ENCODE assay signal across 17 cellular contexts in the genomic region with DNA sequence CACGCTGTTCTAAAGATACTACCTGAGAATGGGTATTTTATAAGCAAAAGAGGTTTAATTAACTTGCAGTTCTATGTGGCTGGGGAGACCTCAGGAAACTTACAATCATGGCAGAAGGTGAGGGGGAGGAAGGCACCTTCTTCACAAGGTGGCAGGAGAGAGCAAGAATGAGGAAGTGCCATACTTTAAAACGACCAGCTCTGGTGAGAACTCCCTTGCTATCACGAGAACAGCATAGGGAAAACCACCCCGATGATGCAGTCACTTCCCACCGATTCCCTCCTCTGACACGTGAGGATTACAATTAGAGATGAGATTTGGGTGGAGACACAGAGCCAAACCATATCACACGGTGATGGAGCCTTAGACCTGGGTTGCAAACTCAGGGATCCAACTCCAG.
DNase-seq lines count a peak whose midpoint lies in the region; ATAC-seq and TF ChIP-seq lines count a peak whose summit lies in the region.
"Had no signal": no experiment of that assay in that cellular context is flagged by ENCODE, and none has a peak within 500 bp of the region (broad histone marks: within the 10 kb centered on the region; RNA-seq: fewer than 3 reads in every experiment).

No MANE protein-coding gene starts in this region.

- peaks cover 5 to 10% of the 10 kb centered on the region in 2 experiments; a peak in 3 of 5 replicates for H3K9me3 Mint-ChIP-seq in H9
- no peaks in the 10 kb centered on the region for H3K9me3 Mint-ChIP-seq in endothelial cell (ENCODE audit: unreplicated experiment)

- no peaks in the 10 kb centered on the region for H4K20me1 ChIP-seq in H9 (ENCODE audit: control insufficient read depth, insufficient read depth, insufficient read length)

- POLR2A ChIA-PET in GM10248 (lab: Yijun Ruan, JAX): no interaction called here

- no CpG with 5 or more reads among the region's 7 CpGs for WGBS in H9 (ENCODE audit: extremely low coverage, insufficient read length, low lambda C conversion rate)
- WGBS in iPS DF 6.9 (ENCODE audit: insufficient coverage, insufficient read length): no CpG with 5 or more reads among the region's 7 CpGs
- 29 to 42% methylated on average over 7 of the region's 7 CpGs for WGBS in aorta, 2 donors

- H3K18ac ChIP-seq in H9 (ENCODE audit: insufficient read length, low read depth, low read length): no peak overlapping the region

- peaks cover 6% of the 10 kb centered on the region for H3K27me3 Mint-ChIP-seq in H9 (ENCODE audit: low read depth)
- H3K27me3 Mint-ChIP-seq in endothelial cell (ENCODE audit: unreplicated experiment): peaks cover 4% of the 10 kb centered on the region

- H3K9ac ChIP-seq in H9 (ENCODE audit: extremely low read depth, insufficient read length, low read length): no peak overlapping the region

- no peak overlapping the region for H4K5ac ChIP-seq in H9 (ENCODE audit: insufficient read length, low read depth, low read length)

- H2AFZ ChIP-seq in H9 (ENCODE audit: low read length): no peak overlapping the region

- H3K4me2 ChIP-seq in H9 (ENCODE audit: insufficient read depth, insufficient read length, low read length): no peak overlapping the region

- H3K23me2 ChIP-seq in H9 (ENCODE audit: insufficient read length, low read depth, low read length, poor library complexity, severe bottlenecking): no peaks in the 10 kb centered on the region

- H2BK5ac ChIP-seq in H9 (ENCODE audit: insufficient read length, low read length): no peak overlapping the region

- H3K27me3 ChIP-seq in H9 (ENCODE audit: insufficient read depth, low read length): no peaks in the 10 kb centered on the region
- H3K27me3 ChIP-seq in iPS DF 6.9 (ENCODE audit: control insufficient read depth, insufficient read depth, low read length): no peaks in the 10 kb centered on the region
- H3K27me3 ChIP-seq in aorta (ENCODE audit: control insufficient read depth in 1 of 2, insufficient read depth in 2 of 2, low read length in 1 of 2): no peaks in the 10 kb centered on the region

- intact Hi-C loops in aorta (cut with DNase I): no loop called here

- no peak overlapping the region for H4K8ac ChIP-seq in H9 (replicated peaks; ENCODE audit: insufficient read length, low read depth, low read length)

- peaks cover 4 to 6% of the 10 kb centered on the region in 2 experiments for H3K4me1 Mint-ChIP-seq in H9
- H3K4me1 Mint-ChIP-seq in endothelial cell (ENCODE audit: unreplicated experiment): no peaks in the 10 kb centered on the region
- H3K4me1 Mint-ChIP-seq: CD4-positive, alpha-beta memory T cell had no signal

- H2BK120ac ChIP-seq in H9 (ENCODE audit: low read depth, low read length, poor library complexity, severe bottlenecking): no peak overlapping the region

- H3K36me3 Mint-ChIP-seq in H9 (ENCODE audit: insufficient read depth in 1 of 3, low read depth in 3 of 3): peaks cover 2 to 16% (median 8%) of the 10 kb centered on the region in 3 experiments; a peak in 5 of 7 replicates
- H3K36me3 Mint-ChIP-seq in endothelial cell (ENCODE audit: low read depth, unreplicated experiment): no peaks in the 10 kb centered on the region
- H3K36me3 Mint-ChIP-seq: CD4-positive, alpha-beta memory T cell had no signal

- H3K27ac Mint-ChIP-seq in H9 (no peak overlapping the region), endothelial cell (ENCODE audit: unreplicated experiment) (no peak overlapping the region)
- H3K27ac Mint-ChIP-seq: CD4-positive, alpha-beta memory T cell; HFFc6; T-helper 2 cell treated with Interferon-gamma antibody and Interleukin-4, amounts not matched to agents 5 μg/mL and 100 μg/mL, for 36 hours had no signal

- H2BK15ac ChIP-seq in H9 (ENCODE audit: low read depth, low read length): no peak overlapping the region

- H3K79me1 ChIP-seq in H9 (ENCODE audit: insufficient read depth, low read depth, low read length, poor library complexity, severe bottlenecking): no peaks in the 10 kb centered on the region

- DNase-seq in ELF-1 (ENCODE audit: low read depth, low spot score) (peak; percentile 52), H9 (peak; percentile 60), OCI-M1 (lab: John Stamatoyannopoulos, UW) (peak; percentile 1), iPS DF 6.9 (ENCODE audit: low read depth, low spot score) (peak; percentile 29), GM10248 (ENCODE audit: extremely low spot score) (no peak), endothelial cell (ENCODE audit: low spot score) (no peak), aorta (no peak)
- no peak for DNase-seq in activated CD4-positive, alpha-beta T cell treated with anti-CD3 and anti-CD28 coated beads for 48 hours
- DNase-seq: ACHN; CD4-positive, alpha-beta memory T cell; HFFc6; NCI-H1436 treated with DMSO at 0.1 percent for 48 hours; NCI-H226; NCI-H526; SIG-M5; SW 1271 had no signal

- H3K4me3 ChIP-seq in iPS DF 6.9 (ENCODE audit: low read length) (no peak overlapping the region), aorta (ENCODE audit: low read length in 2 of 2) (no peak overlapping the region)

- H3K14ac ChIP-seq in H9 (ENCODE audit: insufficient read depth, low read length): no peak overlapping the region

- H3T11ph ChIP-seq in H9 (ENCODE audit: low read length): no peak overlapping the region

- no peak overlapping the region for H3K23ac ChIP-seq in H9 (ENCODE audit: insufficient read length, low read depth, low read length)

- H3K36me3 ChIP-seq in iPS DF 6.9 (ENCODE audit: control insufficient read depth, insufficient read depth, low read length) (no peaks in the 10 kb centered on the region), aorta (ENCODE audit: control insufficient read depth in 1 of 2, insufficient read depth in 2 of 2, low read length in 1 of 2) (no peaks in the 10 kb centered on the region)

- H2AK5ac ChIP-seq in H9 (ENCODE audit: insufficient read length, low read length): no peak overlapping the region

- no peak overlapping the region for H2BK20ac ChIP-seq in H9 (ENCODE audit: low read depth, low read length, poor library complexity, severe bottlenecking)

- no peaks in the 10 kb centered on the region for H3K79me2 ChIP-seq in H9 (ENCODE audit: insufficient read depth, low read length)

- H3K4me1 ChIP-seq in H9 (ENCODE audit: insufficient read depth, low read length): no peaks in the 10 kb centered on the region
- H3K4me1 ChIP-seq in iPS DF 6.9 (ENCODE audit: control insufficient read depth, insufficient read depth, low read length): no peaks in the 10 kb centered on the region
- H3K4me1 ChIP-seq in aorta (ENCODE audit: control insufficient read depth in 1 of 2, insufficient read depth in 2 of 2, low read length in 2 of 2): no peaks in the 10 kb centered on the region

- CTCF ChIA-PET in GM10248 (lab: Yijun Ruan, JAX): no interaction called here

- H3K27ac ChIP-seq in H9 (ENCODE audit: insufficient read length, low read depth, low read length) (no peak overlapping the region), iPS DF 6.9 (ENCODE audit: low read length) (no peak overlapping the region), aorta (ENCODE audit: low read depth in 1 of 2, low read length in 2 of 2) (no peak overlapping the region)

- H3K4ac ChIP-seq in H9 (ENCODE audit: low read depth, low read length): no peak overlapping the region

- no peak for ATAC-seq in aorta (ENCODE audit: low FRiP score)

- H4K91ac ChIP-seq in H9 (ENCODE audit: insufficient read length, low read depth, low read length): no peak overlapping the region

- TF ChIP-seq CTCF in H9 (conservative IDR thresholded peaks at IDR 0.05) (peak; percentile 71), GM10248 (IDR thresholded peaks at IDR 0.05; ENCODE audit: control extremely low read depth, extremely low read depth, low read depth, missing control alignments) (no peak), endothelial cell (IDR thresholded peaks at IDR 0.05; ENCODE audit: unreplicated experiment) (no peak)

- no peak overlapping the region for H2BK12ac ChIP-seq in H9 (ENCODE audit: insufficient read length, low read depth, low read length)

- H3K56ac ChIP-seq in H9 (ENCODE audit: insufficient read length, low read depth, low read length): no peak overlapping the region

- H3K4me3 Mint-ChIP-seq in H9 (no peak overlapping the region), endothelial cell (ENCODE audit: unreplicated experiment) (no peak overlapping the region)
- H3K4me3 Mint-ChIP-seq: CD4-positive, alpha-beta memory T cell; HFFc6; T-helper 2 cell treated with Interferon-gamma antibody and Interleukin-4, amounts not matched to agents 5 μg/mL and 100 μg/mL, for 36 hours had no signal

- H3K9me3 ChIP-seq in H9 (ENCODE audit: control insufficient read depth, low read depth, low read length) (no peaks in the 10 kb centered on the region), iPS DF 6.9 (ENCODE audit: control insufficient read depth, insufficient read depth, low read length) (no peaks in the 10 kb centered on the region), aorta (ENCODE audit: control insufficient read depth, low read length) (no peaks in the 10 kb centered on the region)

Comparison
In these comparisons a context has a peak if more than half of its experiments do, and no peak if none do; other contexts are left out.
1. DNase-seq: peak in ELF-1 (single experiment), H9 (single experiment), OCI-M1 (single experiment) and iPS DF 6.9 (single experiment); none in GM10248 (single experiment), activated CD4-positive, alpha-beta T cell treated with anti-CD3 and anti-CD28 coated beads for 48 hours (single experiment), endothelial cell (single experiment) and aorta (0 of 2).